Comparison of ENCODE assay signal across 7 cellular contexts in genomic region chr19:10411224-10411623, GRCh38. TPM values are rescaled to one million over a fixed set of nuclear protein-coding genes. Genes with fewer than 3 reads are reported as not detected.
DNase-seq lines count a peak whose midpoint lies in the region; ATAC-seq and TF ChIP-seq lines count a peak whose summit lies in the region.
"Not testable (repeated sequence)": the region's sequence is repeated elsewhere in the genome, so short reads cannot be mapped to it uniquely, and the experiment has no call there.

No MANE protein-coding gene starts in this region.

- not testable (repeated sequence) for H3K9me3 ChIP-seq in CD8-positive, alpha-beta memory T cell (ENCODE audit: low read length); MM.1S (replicated peaks; ENCODE audit: insufficient read depth, low read length); SU-DHL-6 (ENCODE audit: insufficient read depth, low read length)

- not testable (repeated sequence) for TF ChIP-seq CTCF in MM.1S (IDR thresholded peaks at IDR 0.05; ENCODE audit: low read length); SU-DHL-6 (IDR thresholded peaks at IDR 0.05; ENCODE audit: insufficient read depth, low read length, poor library complexity, severe bottlenecking)

- H3K36me3 Mint-ChIP-seq in CD8-positive, alpha-beta memory T cell; activated CD4-positive, alpha-beta memory T cell treated with anti-CD3 and anti-CD28 coated beads for 36 hours; natural killer cell treated with Interleukin-12 subunit alpha and Interleukin-12 subunit beta and Interleukin-15 and Interleukin-18, amount 100 ng/mL, for 72 hours: not testable (repeated sequence)
- peaks cover 42% of the 10 kb centered on the region for H3K36me3 Mint-ChIP-seq in activated T-helper 2 cell treated with anti-CD3 and anti-CD28 coated beads, Interferon-gamma antibody, Interleukin-2, Interleukin-4, amounts not matched to agents 10 μg/mL and 5 μg/mL and 100 μg/mL, durations not matched to agents 14 hours and 24 hours and 36 hours (ENCODE audit: low read depth)

- CTCF ChIA-PET in CD8-positive, alpha-beta memory T cell (lab: Charles Lee) = interaction anchor here (2.5 to 29.2 kb wide), 3 partner anchors 1 to 288 kb away, joined by 6 to 788 read pairs (median 788); partner anchors contain the start of genes CDC37 and PDE4A
- CTCF ChIA-PET in activated CD4-positive, alpha-beta memory T cell treated with anti-CD3 and anti-CD28 coated beads for 36 hours (lab: Charles Lee) = interaction anchor here (0.9 to 20.8 kb wide), 4 partner anchors 14 to 152 kb away, joined by 3 to 836 read pairs (median 8); partner anchors contain the start of gene PDE4A

- H3K9ac ChIP-seq in MM.1S (ENCODE audit: low read length) = not testable (repeated sequence)
- peak overlapping the region; percentile 62 for H3K9ac ChIP-seq in SU-DHL-6 (ENCODE audit: low read length)

- H3K4me3 ChIP-seq in CD8-positive, alpha-beta memory T cell (ENCODE audit: low read length); MM.1S (ENCODE audit: low read length): not testable (repeated sequence)
- peak overlapping the region; percentile 16 for H3K4me3 ChIP-seq in SU-DHL-6 (ENCODE audit: insufficient read depth, low read length, poor library complexity, severe bottlenecking)

- H2AFZ ChIP-seq in MM.1S (ENCODE audit: low read length); SU-DHL-6 (ENCODE audit: low read depth, low read length, severe bottlenecking): not testable (repeated sequence)

- H3K4me1 ChIP-seq in CD8-positive, alpha-beta memory T cell (ENCODE audit: insufficient read depth, low read length) = peaks cover 44% of the 10 kb centered on the region
- H3K4me1 ChIP-seq in MM.1S (ENCODE audit: low read length) = peaks cover 41% of the 10 kb centered on the region

- H3K27me3 ChIP-seq in CD8-positive, alpha-beta memory T cell (ENCODE audit: insufficient read depth, low read length, poor library complexity, severe bottlenecking); MM.1S (replicated peaks; ENCODE audit: insufficient read depth, low read length); SU-DHL-6 (ENCODE audit: low read length): not testable (repeated sequence)

- intact Hi-C loops in activated CD4-positive, alpha-beta memory T cell treated with anti-CD3 and anti-CD28 coated beads for 36 hours (cut with micrococcal nuclease) = loop anchor here (5.0 kb wide), 1 partner anchor 241 kb away; the partner anchor contains the start of gene ILF3
- intact Hi-C loops in activated T-helper 2 cell treated with anti-CD3 and anti-CD28 coated beads, Interferon-gamma antibody, Interleukin-2, Interleukin-4, amounts not matched to agents 10 μg/mL and 5 μg/mL and 100 μg/mL, durations not matched to agents 14 hours and 24 hours and 36 hours (cut with micrococcal nuclease); Right ventricle myocardium inferior (cut with DNase I): not testable (repeated sequence)

- H3K4me3 Mint-ChIP-seq in CD8-positive, alpha-beta memory T cell = peak overlapping the region in 2 of 7 donors; percentile 3 to 9
- H3K4me3 Mint-ChIP-seq in activated CD4-positive, alpha-beta memory T cell treated with anti-CD3 and anti-CD28 coated beads for 36 hours = not testable (repeated sequence)
- peak overlapping the region; percentile 45 for H3K4me3 Mint-ChIP-seq in activated T-helper 2 cell treated with anti-CD3 and anti-CD28 coated beads, Interferon-gamma antibody, Interleukin-2, Interleukin-4, amounts not matched to agents 10 μg/mL and 5 μg/mL and 100 μg/mL, durations not matched to agents 14 hours and 24 hours and 36 hours (ENCODE audit: low read depth)
- H3K4me3 Mint-ChIP-seq in natural killer cell treated with Interleukin-12 subunit alpha and Interleukin-12 subunit beta and Interleukin-15 and Interleukin-18, amount 100 ng/mL, for 72 hours = peak overlapping the region; percentile 32

- not testable (repeated sequence) for H3K27me3 Mint-ChIP-seq in CD8-positive, alpha-beta memory T cell; activated CD4-positive, alpha-beta memory T cell treated with anti-CD3 and anti-CD28 coated beads for 36 hours; activated T-helper 2 cell treated with anti-CD3 and anti-CD28 coated beads, Interferon-gamma antibody, Interleukin-2, Interleukin-4, amounts not matched to agents 10 μg/mL and 5 μg/mL and 100 μg/mL, durations not matched to agents 14 hours and 24 hours and 36 hours (ENCODE audit: low read depth); natural killer cell treated with Interleukin-12 subunit alpha and Interleukin-12 subunit beta and Interleukin-15 and Interleukin-18, amount 100 ng/mL, for 72 hours

- ATAC-seq in Right ventricle myocardium inferior; natural killer cell treated with Interleukin-12 subunit alpha and Interleukin-12 subunit beta and Interleukin-15 and Interleukin-18, amount 100 ng/mL, for 72 hours: not testable (repeated sequence)

- H3F3A ChIP-seq in MM.1S (ENCODE audit: insufficient read depth, low read length) (peaks cover 44% of the 10 kb centered on the region), SU-DHL-6 (ENCODE audit: insufficient read depth) (peaks cover 50% of the 10 kb centered on the region)

- not testable (repeated sequence) for H3K4me2 ChIP-seq in MM.1S (ENCODE audit: low read depth, low read length)
- H3K4me2 ChIP-seq in SU-DHL-6 (ENCODE audit: low read depth, low read length, poor library complexity, severe bottlenecking) = peak overlapping the region; percentile 73

- H3K36me3 ChIP-seq in CD8-positive, alpha-beta memory T cell (ENCODE audit: insufficient read depth, low read length); MM.1S (replicated peaks; ENCODE audit: insufficient read depth, low read length); SU-DHL-6 (ENCODE audit: low read length): not testable (repeated sequence)

- H3K79me2 ChIP-seq in MM.1S (ENCODE audit: low read length); SU-DHL-6 (ENCODE audit: insufficient read depth, low read length): not testable (repeated sequence)

- not testable (repeated sequence) for H3K27ac ChIP-seq in CD8-positive, alpha-beta memory T cell (ENCODE audit: low read depth, low read length)
- peak overlapping the region; percentile 97; the same call in 1 of the 2 replicates for H3K27ac ChIP-seq in MM.1S (ENCODE audit: low read length)
- peak overlapping the region; percentile 99 for H3K27ac ChIP-seq in SU-DHL-6 (ENCODE audit: low read depth, low read length)

- H4K20me1 ChIP-seq in MM.1S (ENCODE audit: insufficient read depth, low read length); SU-DHL-6 (ENCODE audit: low read depth, low read length): not testable (repeated sequence)

- H3K27ac Mint-ChIP-seq in CD8-positive, alpha-beta memory T cell = peak overlapping the region in 5 of 8 donors; percentile 29 to 100 (median 40)
- peak overlapping the region; percentile 85 for H3K27ac Mint-ChIP-seq in activated CD4-positive, alpha-beta memory T cell treated with anti-CD3 and anti-CD28 coated beads for 36 hours
- H3K27ac Mint-ChIP-seq in activated T-helper 2 cell treated with anti-CD3 and anti-CD28 coated beads, Interferon-gamma antibody, Interleukin-2, Interleukin-4, amounts not matched to agents 10 μg/mL and 5 μg/mL and 100 μg/mL, durations not matched to agents 14 hours and 24 hours and 36 hours = peak overlapping the region; percentile 92
- H3K27ac Mint-ChIP-seq in natural killer cell treated with Interleukin-12 subunit alpha and Interleukin-12 subunit beta and Interleukin-15 and Interleukin-18, amount 100 ng/mL, for 72 hours = peak overlapping the region; percentile 76 to 82

- not testable (repeated sequence) for H3K9me3 Mint-ChIP-seq in CD8-positive, alpha-beta memory T cell; activated CD4-positive, alpha-beta memory T cell treated with anti-CD3 and anti-CD28 coated beads for 36 hours; activated T-helper 2 cell treated with anti-CD3 and anti-CD28 coated beads, Interferon-gamma antibody, Interleukin-2, Interleukin-4, amounts not matched to agents 10 μg/mL and 5 μg/mL and 100 μg/mL, durations not matched to agents 14 hours and 24 hours and 36 hours; natural killer cell treated with Interleukin-12 subunit alpha and Interleukin-12 subunit beta and Interleukin-15 and Interleukin-18, amount 100 ng/mL, for 72 hours

- H3K4me1 Mint-ChIP-seq in CD8-positive, alpha-beta memory T cell = peaks cover 58 to 72% (median 70%) of the 10 kb centered on the region in 3 donors
- H3K4me1 Mint-ChIP-seq in activated CD4-positive, alpha-beta memory T cell treated with anti-CD3 and anti-CD28 coated beads for 36 hours (ENCODE audit: low read depth) = peaks cover 62% of the 10 kb centered on the region
- H3K4me1 Mint-ChIP-seq in activated T-helper 2 cell treated with anti-CD3 and anti-CD28 coated beads, Interferon-gamma antibody, Interleukin-2, Interleukin-4, amounts not matched to agents 10 μg/mL and 5 μg/mL and 100 μg/mL, durations not matched to agents 14 hours and 24 hours and 36 hours (ENCODE audit: low read depth) = peaks cover 64% of the 10 kb centered on the region
- H3K4me1 Mint-ChIP-seq in natural killer cell treated with Interleukin-12 subunit alpha and Interleukin-12 subunit beta and Interleukin-15 and Interleukin-18, amount 100 ng/mL, for 72 hours (ENCODE audit: low read depth in 2 of 2) = peaks cover 49 to 72% of the 10 kb centered on the region in 2 donors

- POLR2A ChIA-PET in CD8-positive, alpha-beta memory T cell (lab: Charles Lee) = not testable (repeated sequence)
- POLR2A ChIA-PET in activated CD4-positive, alpha-beta memory T cell treated with anti-CD3 and anti-CD28 coated beads for 36 hours (lab: Charles Lee) = interaction anchor here (2.2 kb wide), 1 partner anchor 14 kb away, joined by 5 read pairs; no protein-coding TSS in a partner anchor

- H3K9me2 ChIP-seq in MM.1S (replicated peaks; ENCODE audit: insufficient read depth, low read length); SU-DHL-6 (replicated peaks; ENCODE audit: insufficient read depth, low read length): not testable (repeated sequence)

- DNase-seq in CD8-positive, alpha-beta memory T cell; MM.1S; activated CD4-positive, alpha-beta memory T cell treated with anti-CD3 and anti-CD28 coated beads for 36 hours; activated T-helper 2 cell treated with anti-CD3 and anti-CD28 coated beads, Interferon-gamma antibody, Interleukin-2, Interleukin-4, amounts not matched to agents 10 μg/mL and 5 μg/mL and 100 μg/mL, durations not matched to agents 14 hours and 24 hours and 36 hours (ENCODE audit: low spot score); natural killer cell treated with Interleukin-12 subunit alpha and Interleukin-12 subunit beta and Interleukin-15 and Interleukin-18, amount 100 ng/mL, for 72 hours (ENCODE audit: low spot score): not testable (repeated sequence)
- peak; percentile 22 for DNase-seq in Right ventricle myocardium inferior (ENCODE audit: missing footprints)

RNA-seq across cellular contexts. Expression of gene CDC37, which starts 7.9 kb away (rescaled TPM):
- 100 to 1,000 TPM; 273 to 277 TPM for total RNA-seq in CD8-positive, alpha-beta memory T cell
- polyA plus RNA-seq in CD8-positive, alpha-beta memory T cell = 100 TPM
- total RNA-seq in activated CD4-positive, alpha-beta memory T cell treated with anti-CD3 and anti-CD28 coated beads for 36 hours = 100 to 1,000 TPM; 189 to 207 TPM
- 285 and 300 TPM in 2 replicates for total RNA-seq in activated T-helper 2 cell treated with anti-CD3 and anti-CD28 coated beads, Interferon-gamma antibody, Interleukin-2, Interleukin-4, amounts not matched to agents 10 μg/mL and 5 μg/mL and 100 μg/mL, durations not matched to agents 14 hours and 24 hours and 36 hours
- 155 TPM for total RNA-seq in Right ventricle myocardium inferior
- total RNA-seq in natural killer cell treated with Interleukin-12 subunit alpha and Interleukin-12 subunit beta and Interleukin-15 and Interleukin-18, amount 100 ng/mL, for 72 hours = 100 to 1,000 TPM; 228 to 368 TPM

RNA-seq across cellular contexts. Expression of gene PDE4A, which starts 9.1 kb away (rescaled TPM):
- total RNA-seq in CD8-positive, alpha-beta memory T cell = 10 to 100 TPM; 21.6 to 22.2 TPM
- 7.5 TPM for polyA plus RNA-seq in CD8-positive, alpha-beta memory T cell
- 10 to 100 TPM; 15.7 to 17.5 TPM for total RNA-seq in activated CD4-positive, alpha-beta memory T cell treated with anti-CD3 and anti-CD28 coated beads for 36 hours
- 105 TPM in 2 replicates for total RNA-seq in activated T-helper 2 cell treated with anti-CD3 and anti-CD28 coated beads, Interferon-gamma antibody, Interleukin-2, Interleukin-4, amounts not matched to agents 10 μg/mL and 5 μg/mL and 100 μg/mL, durations not matched to agents 14 hours and 24 hours and 36 hours
- total RNA-seq in Right ventricle myocardium inferior = 37.0 TPM
- total RNA-seq in natural killer cell treated with Interleukin-12 subunit alpha and Interleukin-12 subunit beta and Interleukin-15 and Interleukin-18, amount 100 ng/mL, for 72 hours = 10 to 100 TPM; 14.5 to 46.6 TPM

RNA-seq across cellular contexts. Expression of gene TYK2, which starts 30.9 kb away (rescaled TPM):
- 100 to 1,000 TPM; 210 to 212 TPM for total RNA-seq in CD8-positive, alpha-beta memory T cell
- polyA plus RNA-seq in CD8-positive, alpha-beta memory T cell = 74.4 TPM
- total RNA-seq in activated CD4-positive, alpha-beta memory T cell treated with anti-CD3 and anti-CD28 coated beads for 36 hours = 100 to 1,000 TPM; 168 to 186 TPM
- 250 TPM in 2 replicates for total RNA-seq in activated T-helper 2 cell treated with anti-CD3 and anti-CD28 coated beads, Interferon-gamma antibody, Interleukin-2, Interleukin-4, amounts not matched to agents 10 μg/mL and 5 μg/mL and 100 μg/mL, durations not matched to agents 14 hours and 24 hours and 36 hours
- 67.1 TPM for total RNA-seq in Right ventricle myocardium inferior
- total RNA-seq in natural killer cell treated with Interleukin-12 subunit alpha and Interleukin-12 subunit beta and Interleukin-15 and Interleukin-18, amount 100 ng/mL, for 72 hours = 100 to 1,000 TPM; 310 to 453 TPM

Comparison
In these comparisons a context has a peak if more than half of its experiments do, and no peak if none do; other contexts are left out.
1. H3K27ac Mint-ChIP-seq: peak in every context shown above with its lines; median percentile 92 in activated T-helper 2 cell treated with anti-CD3 and anti-CD28 coated beads, Interferon-gamma antibody, Interleukin-2, Interleukin-4, amounts not matched to agents 10 μg/mL and 5 μg/mL and 100 μg/mL, durations not matched to agents 14 hours and 24 hours and 36 hours; 85 in activated CD4-positive, alpha-beta memory T cell treated with anti-CD3 and anti-CD28 coated beads for 36 hours; 79 in natural killer cell treated with Interleukin-12 subunit alpha and Interleukin-12 subunit beta and Interleukin-15 and Interleukin-18, amount 100 ng/mL, for 72 hours; 40 in CD8-positive, alpha-beta memory T cell.